ENCODE assay signal across 8 cellular contexts in the genomic region with DNA sequence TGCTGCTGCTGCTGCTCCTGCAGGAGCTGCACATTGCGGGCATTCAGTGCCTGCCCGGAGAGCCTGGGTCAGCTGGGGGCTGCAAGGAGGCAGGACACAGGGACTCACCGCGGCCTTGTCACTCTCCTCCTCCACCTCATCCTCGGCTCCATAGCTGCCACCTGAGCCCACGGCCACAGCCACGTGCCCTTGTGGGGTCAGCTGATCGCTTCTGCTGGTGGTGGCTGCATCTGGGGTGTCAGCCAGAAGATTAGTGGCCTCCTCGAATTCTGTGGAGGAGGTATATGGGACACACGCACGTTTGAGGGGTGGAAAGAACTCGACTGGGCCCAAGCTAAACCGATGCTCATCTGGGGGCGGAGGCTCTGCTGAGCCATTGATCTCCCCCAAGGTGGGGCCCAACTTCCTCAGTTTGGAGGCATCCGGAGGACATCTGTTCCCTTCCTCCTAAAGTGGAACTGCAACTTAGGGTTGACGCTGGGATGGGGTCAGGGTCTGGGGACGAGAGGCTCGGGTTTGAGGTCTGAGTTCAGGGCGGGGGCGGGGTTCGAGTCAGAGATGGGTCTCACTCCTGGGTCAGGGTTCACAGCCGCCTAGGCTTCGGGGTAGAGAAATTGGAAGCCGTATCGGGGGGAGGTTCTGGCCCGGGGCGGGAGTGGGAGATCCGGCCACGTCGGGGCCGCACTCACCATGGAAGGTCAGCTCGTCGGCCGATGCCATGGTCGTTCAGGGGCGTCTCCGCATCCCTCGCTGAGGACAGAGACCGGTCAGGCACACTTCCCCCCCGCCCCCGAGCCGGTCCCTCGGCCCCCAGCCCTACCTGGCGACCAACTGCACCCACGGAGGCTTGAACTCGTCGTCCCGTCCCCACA. TPM values are rescaled to one million over a fixed set of nuclear protein-coding genes. Genes with fewer than 3 reads are reported as not detected.
DNase-seq lines count a peak whose midpoint lies in the region; ATAC-seq and TF ChIP-seq lines count a peak whose summit lies in the region.

No MANE protein-coding gene starts in this region.

- no peaks in the 10 kb centered on the region for H3K9me3 ChIP-seq in psoas muscle

- H3K4me1 ChIP-seq in psoas muscle: peaks cover 26% of the 10 kb centered on the region

- H3K36me3 ChIP-seq in psoas muscle (ENCODE audit: insufficient read depth in 1 of 2, low read depth in 1 of 2): peaks cover 3 to 39% of the 10 kb centered on the region in 2 donors

- H3K27ac ChIP-seq in VCaP: peak overlapping the region; percentile 77; the same call in 1 of the 2 replicates
- peak overlapping the region; percentile 84 for H3K27ac ChIP-seq in psoas muscle

- peak overlapping the region; percentile 91 for H3K4me3 ChIP-seq in fibroblast of villous mesenchyme (ENCODE audit: low read depth, low read length)
- peak overlapping the region; percentile 99 for H3K4me3 ChIP-seq in psoas muscle

- peaks cover 0 to 3% (median 0%) of the 10 kb centered on the region in 3 donors for H3K27me3 Mint-ChIP-seq in CD14-positive monocyte (ENCODE audit: low read depth in 3 of 3)
- peaks cover 6% of the 10 kb centered on the region for H3K27me3 Mint-ChIP-seq in HFFc6 (ENCODE audit: insufficient read depth)

- no peak for DNase-seq in CD14-positive monocyte (ENCODE audit: low spot score)
- DNase-seq in HFFc6: peak; percentile 25
- no peak for DNase-seq in fibroblast of villous mesenchyme (ENCODE audit: low read depth)
- DNase-seq in psoas muscle: no peak

- H3K36me3 Mint-ChIP-seq in CD14-positive monocyte: peaks cover 28 to 48% of the 10 kb centered on the region in 2 donors
- peaks cover 16% of the 10 kb centered on the region for H3K36me3 Mint-ChIP-seq in HFFc6 (ENCODE audit: low read depth)

- no peaks in the 10 kb centered on the region for H3K27me3 ChIP-seq in psoas muscle (ENCODE audit: insufficient read depth in 3 of 3, low read length in 2 of 3)

- H3K9me3 Mint-ChIP-seq in CD14-positive monocyte (peaks cover 0 to 4% (median 0%) of the 10 kb centered on the region in 7 donors), HFFc6 (no peaks in the 10 kb centered on the region)

- 7 to 8% (median 8%) methylated on average over 35 to 48 of the region's 48 CpGs for WGBS in psoas muscle, 3 donors

- H3K4me1 Mint-ChIP-seq in CD14-positive monocyte (peaks cover 23% of the 10 kb centered on the region), HFFc6 (ENCODE audit: low read depth) (peaks cover 9% of the 10 kb centered on the region)

- H3K27ac Mint-ChIP-seq in CD14-positive monocyte: peak overlapping the region; percentile 79 to 95 (median 89)
- H3K27ac Mint-ChIP-seq in HFFc6: peak overlapping the region; percentile 84

- intact Hi-C loops in CD14-positive monocyte (cut with micrococcal nuclease) (loop anchor here in 1 of 2 donors (10.0 kb wide), 1 partner anchor 53 kb away; a partner anchor contains a TSS), psoas muscle (cut with DNase I) (loop anchor here in 1 of 2 donors (5.0 kb wide), 1 partner anchor 51 kb away; no protein-coding TSS in a partner anchor)

- H3K4me3 Mint-ChIP-seq in CD14-positive monocyte (peak overlapping the region; percentile 92 to 94), HFFc6 (peak overlapping the region; percentile 95)

- ATAC-seq in psoas muscle (peak in 3 of 4 donors; percentile 0 to 8 (median 7)), GM19328 (IDR thresholded peaks at IDR 0.05; ENCODE audit: unreplicated experiment) (no peak), GM21526 (IDR thresholded peaks at IDR 0.05; ENCODE audit: low FRiP score, unreplicated experiment) (no peak), GM21786 (IDR thresholded peaks at IDR 0.05; ENCODE audit: unreplicated experiment) (no peak)

- TF ChIP-seq CTCF in CD14-positive monocyte (IDR thresholded peaks at IDR 0.05): no peak
- TF ChIP-seq CTCF in HFFc6 (IDR thresholded peaks at IDR 0.05): no peak
- no peak for TF ChIP-seq CTCF in VCaP (conservative IDR thresholded peaks at IDR 0.05)
- no peak for TF ChIP-seq CTCF in fibroblast of villous mesenchyme (IDR thresholded peaks at IDR 0.05; ENCODE audit: insufficient read depth, low read depth, low read length)
- TF ChIP-seq CTCF in psoas muscle (IDR thresholded peaks at IDR 0.05): no peak

RNA-seq across cellular contexts. Expression of a gene that starts 0.5 kb away (rescaled TPM):
- polyA plus RNA-seq in CD14-positive monocyte (10 to 100 TPM; 12.3 to 15.5 TPM), psoas muscle (10 to 100 TPM; 13.7 to 18.5 (median 18.1) TPM)
- total RNA-seq in HFFc6 (2021; fragmentation: NEBNext Ultra II Directional; extraction: Animal tissue kit (Norgen Biotek cat#: 25700)): 100 to 1,000 TPM in 1 of 6 experiments, 10 to 100 TPM in 5; 78.7 to 105 (median 83.3) TPM
- total RNA-seq in fibroblast of villous mesenchyme (112 and 128 TPM in 2 replicates), psoas muscle (10 to 100 TPM; 12.1 to 18.0 (median 16.7) TPM)

RNA-seq across cellular contexts. Expression of a gene that starts 0.7 kb away (rescaled TPM):
- polyA plus RNA-seq in CD14-positive monocyte (10 to 100 TPM; 14.1 to 18.7 TPM), psoas muscle (10 to 100 TPM; 17.1 to 29.0 (median 20.2) TPM)
- total RNA-seq in HFFc6 (2021; fragmentation: NEBNext Ultra II Directional; extraction: Animal tissue kit (Norgen Biotek cat#: 25700)): 10 to 100 TPM; 18.0 to 25.0 (median 20.6) TPM
- total RNA-seq in fibroblast of villous mesenchyme (38.7 and 41.0 TPM in 2 replicates), psoas muscle (10 to 100 TPM; 12.9 to 24.2 (median 17.0) TPM)

RNA-seq across cellular contexts. Expression of a gene that starts 32.9 kb away (rescaled TPM):
- polyA plus RNA-seq in CD14-positive monocyte (1 to 10 TPM; 5.1 to 7.0 TPM), psoas muscle (100 to 1,000 TPM in 1 of 3 donors, 10 to 100 TPM in 2; 36.7 to 124 (median 51.9) TPM)
- total RNA-seq in HFFc6 (2021; fragmentation: NEBNext Ultra II Directional; extraction: Animal tissue kit (Norgen Biotek cat#: 25700)): 100 to 1,000 TPM; 105 to 116 (median 114) TPM
- total RNA-seq in fibroblast of villous mesenchyme (92.1 and 96.7 TPM in 2 replicates), psoas muscle (10 to 100 TPM; 34.8 to 75.6 (median 50.5) TPM)

RNA-seq across cellular contexts. Expression of a gene that starts 56.6 kb away (rescaled TPM):
- under 1 TPM; 0.17 to 0.29 TPM for polyA plus RNA-seq in CD14-positive monocyte
- 10 to 100 TPM; 67.2 to 82.1 (median 76.8) TPM for total RNA-seq in HFFc6 (2021; fragmentation: NEBNext Ultra II Directional; extraction: Animal tissue kit (Norgen Biotek cat#: 25700))
- total RNA-seq in fibroblast of villous mesenchyme: 38.0 and 40.6 TPM in 2 replicates
- 100 to 1,000 TPM in 2 of 4 donors, 10 to 100 TPM in 2; 59.1 to 105 (median 88.6) TPM for total RNA-seq in psoas muscle
- polyA plus RNA-seq in psoas muscle: 100 to 1,000 TPM in 1 of 3 donors, 10 to 100 TPM in 2; 61.1 to 110 (median 94.7) TPM

Comparison
In these comparisons a context has a peak if more than half of its experiments do, and no peak if none do; other contexts are left out.
1. ATAC-seq: peak in psoas muscle (3 of 4); none in GM19328 (single experiment), GM21526 (single experiment) and GM21786 (single experiment).